1 cellular context compared by ENCODE assay signal in the genomic region with DNA sequence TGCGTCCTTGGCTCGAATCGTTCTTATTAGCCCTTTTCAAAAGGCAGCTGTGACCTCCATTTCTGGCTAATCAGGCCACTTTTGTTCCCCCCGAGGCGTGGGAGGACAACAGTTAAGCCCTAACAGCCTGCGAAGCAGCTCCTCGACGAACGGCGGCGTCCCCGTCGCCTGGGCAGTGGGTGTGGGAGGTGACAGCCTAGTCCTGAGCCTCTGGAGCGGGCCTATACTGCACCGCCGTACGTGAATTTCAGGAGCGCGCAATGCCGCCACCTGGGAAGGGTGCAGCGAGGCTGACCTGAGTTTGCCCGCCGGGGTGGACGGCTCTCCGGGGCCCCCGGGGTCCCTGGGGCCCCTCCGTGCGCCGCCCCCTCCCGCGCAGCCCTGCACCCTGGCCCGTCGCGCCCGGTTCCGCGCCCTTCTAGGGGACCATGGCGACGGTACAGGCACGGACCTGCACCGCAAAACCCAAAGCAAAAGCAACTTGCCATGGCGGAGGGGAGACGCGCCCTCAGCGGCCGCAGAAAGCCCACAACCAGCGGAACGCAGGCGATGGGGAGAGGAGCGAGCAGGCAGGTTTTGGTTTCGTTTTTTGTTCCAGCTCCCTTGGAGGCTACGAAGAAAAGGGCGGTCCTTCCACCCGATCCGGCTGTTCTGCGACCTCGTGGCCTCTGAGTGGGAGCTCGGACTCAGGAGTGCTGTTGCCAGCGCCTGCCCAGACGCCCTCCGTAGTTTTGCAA.
TF ChIP-seq lines count a peak whose summit lies in the region.

Gene RBM43 (minus strand): TSS at position 624 of the 737 bp plus-strand sequence. CDS start 136 bp downstream, at position 488.

TF ChIP-seq in HepG2, 621 proteins besides CTCF, POLR2A, EP300 and RAD21 (continued from another document and continues in another):
- TF ChIP-seq ARID4A (CRISPR knock-in tag; IDR thresholded peaks at IDR 0.05; ENCODE audit: borderline replicate concordance) (peak; percentile 70; the same call in 1 of the 2 replicates), ZNF501 (CRISPR knock-in tag; IDR thresholded peaks at IDR 0.05) (peak; percentile 85), ZC3H13 (CRISPR knock-in tag; IDR thresholded peaks at IDR 0.05) (peak; percentile 41; the same call in 1 of the 2 replicates), RFXANK (CRISPR knock-in tag; IDR thresholded peaks at IDR 0.05) (no peak), AGO2 (optimal IDR thresholded peaks at IDR 0.05; ENCODE audit: low read depth, low read length) (peak; percentile 70), MAF1 (CRISPR knock-in tag; IDR thresholded peaks at IDR 0.05; ENCODE audit: borderline replicate concordance) (no peak), HOXA7 (CRISPR knock-in tag; IDR thresholded peaks at IDR 0.05) (no peak), ZBTB33 (CRISPR knock-in tag; IDR thresholded peaks at IDR 0.05) (0 out of 2 replicates have a peak, but pooled peaks have one; percentile 23), ZNF350 (CRISPR knock-in tag; IDR thresholded peaks at IDR 0.05; ENCODE audit: borderline replicate concordance, low read depth) (peak; percentile 65), ARID3A (IDR thresholded peaks at IDR 0.05; ENCODE audit: low read depth, low read length) (no peak), ZBTB38 (CRISPR knock-in tag; IDR thresholded peaks at IDR 0.05) (peak; percentile 59; the same call in 1 of the 2 replicates), PRDM15 (CRISPR knock-in tag; IDR thresholded peaks at IDR 0.05) (0 out of 2 replicates have a peak, but pooled peaks have one; percentile 39), NR3C1 (CRISPR knock-in tag; IDR thresholded peaks at IDR 0.05) (no peak), ZNF589 (CRISPR knock-in tag; conservative IDR thresholded peaks at IDR 0.05) (no peak), REL (CRISPR knock-in tag; conservative IDR thresholded peaks at IDR 0.05) (no peak), TOE1 (CRISPR knock-in tag; IDR thresholded peaks at IDR 0.05) (no peak), RBAK (CRISPR knock-in tag; IDR thresholded peaks at IDR 0.05) (no peak), ZNF264 (CRISPR knock-in tag; IDR thresholded peaks at IDR 0.05) (no peak), ZNF280B (CRISPR knock-in tag; IDR thresholded peaks at IDR 0.05; ENCODE audit: borderline replicate concordance) (peak; percentile 85), POGZ (CRISPR knock-in tag; IDR thresholded peaks at IDR 0.05) (0 out of 2 replicates have a peak, but pooled peaks have one; percentile 18), ZNF383 (CRISPR knock-in tag; IDR thresholded peaks at IDR 0.05; ENCODE audit: borderline replicate concordance) (no peak)
- TF ChIP-seq, protein P1, sequence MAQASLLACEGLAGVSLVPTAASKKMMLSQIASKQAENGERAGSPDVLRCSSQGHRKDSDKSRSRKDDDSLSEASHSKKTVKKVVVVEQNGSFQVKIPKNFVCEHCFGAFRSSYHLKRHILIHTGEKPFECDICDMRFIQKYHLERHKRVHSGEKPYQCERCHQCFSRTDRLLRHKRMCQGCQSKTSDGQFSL (CRISPR knock-in tag; IDR thresholded peaks at IDR 0.05), result 0 out of 2 replicates have a peak, but pooled peaks have one; percentile 36
- TF ChIP-seq, protein P2, sequence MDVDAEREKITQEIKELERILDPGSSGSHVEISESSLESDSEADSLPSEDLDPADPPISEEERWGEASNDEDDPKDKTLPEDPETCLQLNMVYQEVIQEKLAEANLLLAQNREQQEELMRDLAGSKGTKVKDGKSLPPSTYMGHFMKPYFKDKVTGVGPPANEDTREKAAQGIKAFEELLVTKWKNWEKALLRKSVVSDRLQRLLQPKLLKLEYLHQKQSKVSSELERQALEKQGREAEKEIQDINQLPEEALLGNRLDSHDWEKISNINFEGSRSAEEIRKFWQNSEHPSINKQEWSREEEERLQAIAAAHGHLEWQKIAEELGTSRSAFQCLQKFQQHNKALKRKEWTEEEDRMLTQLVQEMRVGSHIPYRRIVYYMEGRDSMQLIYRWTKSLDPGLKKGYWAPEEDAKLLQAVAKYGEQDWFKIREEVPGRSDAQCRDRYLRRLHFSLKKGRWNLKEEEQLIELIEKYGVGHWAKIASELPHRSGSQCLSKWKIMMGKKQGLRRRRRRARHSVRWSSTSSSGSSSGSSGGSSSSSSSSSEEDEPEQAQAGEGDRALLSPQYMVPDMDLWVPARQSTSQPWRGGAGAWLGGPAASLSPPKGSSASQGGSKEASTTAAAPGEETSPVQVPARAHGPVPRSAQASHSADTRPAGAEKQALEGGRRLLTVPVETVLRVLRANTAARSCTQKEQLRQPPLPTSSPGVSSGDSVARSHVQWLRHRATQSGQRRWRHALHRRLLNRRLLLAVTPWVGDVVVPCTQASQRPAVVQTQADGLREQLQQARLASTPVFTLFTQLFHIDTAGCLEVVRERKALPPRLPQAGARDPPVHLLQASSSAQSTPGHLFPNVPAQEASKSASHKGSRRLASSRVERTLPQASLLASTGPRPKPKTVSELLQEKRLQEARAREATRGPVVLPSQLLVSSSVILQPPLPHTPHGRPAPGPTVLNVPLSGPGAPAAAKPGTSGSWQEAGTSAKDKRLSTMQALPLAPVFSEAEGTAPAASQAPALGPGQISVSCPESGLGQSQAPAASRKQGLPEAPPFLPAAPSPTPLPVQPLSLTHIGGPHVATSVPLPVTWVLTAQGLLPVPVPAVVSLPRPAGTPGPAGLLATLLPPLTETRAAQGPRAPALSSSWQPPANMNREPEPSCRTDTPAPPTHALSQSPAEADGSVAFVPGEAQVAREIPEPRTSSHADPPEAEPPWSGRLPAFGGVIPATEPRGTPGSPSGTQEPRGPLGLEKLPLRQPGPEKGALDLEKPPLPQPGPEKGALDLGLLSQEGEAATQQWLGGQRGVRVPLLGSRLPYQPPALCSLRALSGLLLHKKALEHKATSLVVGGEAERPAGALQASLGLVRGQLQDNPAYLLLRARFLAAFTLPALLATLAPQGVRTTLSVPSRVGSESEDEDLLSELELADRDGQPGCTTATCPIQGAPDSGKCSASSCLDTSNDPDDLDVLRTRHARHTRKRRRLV (CRISPR knock-in tag; IDR thresholded peaks at IDR 0.05), result no peak
